1 cellular context compared by ENCODE assay signal in genomic region chr6:122622404-122622938, GRCh38.
TF ChIP-seq lines count a peak whose summit lies in the region.

No MANE protein-coding gene starts in this region.

TF ChIP-seq in HepG2, 621 proteins besides CTCF, POLR2A, EP300 and RAD21:
- TF ChIP-seq LCORL (IDR thresholded peaks at IDR 0.05) (peak; percentile 89), LCORL (CRISPR knock-in tag; IDR thresholded peaks at IDR 0.05) (no peak), ZKSCAN1 (IDR thresholded peaks at IDR 0.05; ENCODE audit: low read length) (no peak)
